26 cellular contexts compared by ENCODE assay signal in genomic region chr1:191865479-191865878, GRCh38.
"Had no signal": no experiment of that assay in that cellular context is flagged by ENCODE, and none has a peak within 500 bp of the region (broad histone marks: within the 10 kb centered on the region; RNA-seq: fewer than 3 reads in every experiment).

No MANE protein-coding gene starts in this region.

- H3K27me3 ChIP-seq: hepatocyte, pancreas, sigmoid colon, spleen, tibial nerve, uterus had no signal

- H3K27ac ChIP-seq: hepatocyte, lower lobe of right lung, pancreas, prostate gland, sigmoid colon, spleen, tibial nerve, uterus had no signal

- H3K4me3 Mint-ChIP-seq: naive thymus-derived CD8-positive, alpha-beta T cell; nephron; neural crest cell; stimulated activated memory B cell treated with anti-CD40 and anti-IgM and Interleukin-4, amounts not matched to agents 10 μg/mL and 1 μg/mL and 100 μg/mL, for 72 hours; stimulated activated naive CD8-positive, alpha-beta T cell treated with anti-CD3 and anti-CD28 coated beads, Interleukin-15, amount 100 ng/mL, for 72 hours; type B pancreatic cell had no signal

- ATAC-seq: left lobe of liver; lower lobe of right lung; naive thymus-derived CD8-positive, alpha-beta T cell; pancreas; right cardiac atrium; stimulated activated memory B cell treated with anti-CD40 and anti-IgM and Interleukin-4, amounts not matched to agents 10 μg/mL and 1 μg/mL and 100 μg/mL, for 72 hours; stimulated activated naive CD8-positive, alpha-beta T cell treated with anti-CD3 and anti-CD28 coated beads, Interleukin-15, amount 100 ng/mL, for 72 hours had no signal

- H3K9me3 ChIP-seq: lower lobe of right lung, pancreas, prostate gland, sigmoid colon, uterus had no signal

- H3K4me2 ChIP-seq: hepatocyte had no signal

- H3K4me1 Mint-ChIP-seq: naive thymus-derived CD8-positive, alpha-beta T cell; nephron; stimulated activated memory B cell treated with anti-CD40 and anti-IgM and Interleukin-4, amounts not matched to agents 10 μg/mL and 1 μg/mL and 100 μg/mL, for 72 hours; stimulated activated naive CD8-positive, alpha-beta T cell treated with anti-CD3 and anti-CD28 coated beads, Interleukin-15, amount 100 ng/mL, for 72 hours had no signal

- DNase-seq: islet precursor cell; lower lobe of right lung; mammary epithelial cell; mesenchymal stem cell; naive thymus-derived CD8-positive, alpha-beta T cell; nucleus accumbens; pancreas; posterior cingulate gyrus; retina; right cardiac atrium; sigmoid colon; small intestine; spleen; stimulated activated CD4-positive, alpha-beta T cell treated with anti-CD3 and anti-CD28 coated beads, Interleukin-4, amount 100 ng/mL, for 24 hours; stimulated activated naive CD4-positive, alpha-beta T cell treated with Interleukin-2 at 50 U/mL for 16 hours; stimulated activated naive CD8-positive, alpha-beta T cell treated with anti-CD3 and anti-CD28 coated beads, Interleukin-15, amount 100 ng/mL, for 72 hours; substantia nigra; uterus had no signal

- H3K79me2 ChIP-seq: hepatocyte had no signal

- H3K4me3 ChIP-seq: hepatocyte, lower lobe of right lung, pancreas, prostate gland, sigmoid colon, spleen, tibial nerve, uterus had no signal

- H3K4me1 ChIP-seq: lower lobe of right lung, pancreas, prostate gland, sigmoid colon, spleen, tibial nerve, uterus had no signal

- H3K27me3 Mint-ChIP-seq: naive thymus-derived CD8-positive, alpha-beta T cell; stimulated activated memory B cell treated with anti-CD40 and anti-IgM and Interleukin-4, amounts not matched to agents 10 μg/mL and 1 μg/mL and 100 μg/mL, for 72 hours; stimulated activated naive CD8-positive, alpha-beta T cell treated with anti-CD3 and anti-CD28 coated beads, Interleukin-15, amount 100 ng/mL, for 72 hours; type B pancreatic cell had no signal

- H3K27ac Mint-ChIP-seq: naive thymus-derived CD8-positive, alpha-beta T cell; nephron; stimulated activated memory B cell treated with anti-CD40 and anti-IgM and Interleukin-4, amounts not matched to agents 10 μg/mL and 1 μg/mL and 100 μg/mL, for 72 hours; stimulated activated naive CD8-positive, alpha-beta T cell treated with anti-CD3 and anti-CD28 coated beads, Interleukin-15, amount 100 ng/mL, for 72 hours; type B pancreatic cell had no signal

- H2AFZ ChIP-seq: hepatocyte had no signal

- H3K9me3 Mint-ChIP-seq: type B pancreatic cell had no signal

- H3K36me3 ChIP-seq: lower lobe of right lung, pancreas, prostate gland, sigmoid colon, spleen, tibial nerve, uterus had no signal

- H3K36me3 Mint-ChIP-seq: stimulated activated memory B cell treated with anti-CD40 and anti-IgM and Interleukin-4, amounts not matched to agents 10 μg/mL and 1 μg/mL and 100 μg/mL, for 72 hours; type B pancreatic cell had no signal
